Comparison of ENCODE assay signal across 22 cellular contexts in genomic region chr1:246092136-246092535, GRCh38.
"Had no signal": no experiment of that assay in that cellular context is flagged by ENCODE, and none has a peak within 500 bp of the region (broad histone marks: within the 10 kb centered on the region; RNA-seq: fewer than 3 reads in every experiment).

No MANE protein-coding gene starts in this region.

- H3K4me3 ChIP-seq: coronary artery, dorsolateral prefrontal cortex, stomach, tibial artery, upper lobe of right lung had no signal

- ATAC-seq: left colon; right cardiac atrium; stimulated activated naive B cell treated with anti-CD40 and anti-IgM and Interleukin-4, amounts not matched to agents 10 μg/mL and 1 μg/mL and 100 μg/mL, for 72 hours; upper lobe of right lung had no signal

- DNase-seq: activated B cell treated with CpG ODN at 0.5 μM for 24 hours; activated effector memory CD4-positive, alpha-beta T cell treated with Interleukin-2 at 50 U/mL for 16 hours; activated naive CD4-positive, alpha-beta T cell treated with anti-CD3 and anti-CD28 coated beads, Interleukin-2, amount 10 ng/mL, durations not matched to agents 7 days and 5 days; activated T-cell treated with anti-CD3 and anti-CD28 coated beads for 4 hours; amniotic stem cell; brain microvascular endothelial cell; dorsolateral prefrontal cortex; head of caudate nucleus; hippocampal formation; kidney; left colon; mammary epithelial cell; posterior cingulate gyrus; right cardiac atrium; stimulated activated CD4-positive, alpha-beta T cell treated with anti-CD3 and anti-CD28 coated beads, Interleukin-15, amount 100 ng/mL, for 24 hours; stimulated activated CD4-positive, alpha-beta T cell treated with anti-CD3 and anti-CD28 coated beads, Interleukin-2, amount 100 ng/mL, for 24 hours; stimulated activated naive B cell treated with anti-CD40 and anti-IgM and Interleukin-4, amounts not matched to agents 10 μg/mL and 1 μg/mL and 100 μg/mL, for 72 hours; stomach; tibial artery; upper lobe of right lung had no signal

- H3K9me3 ChIP-seq: stomach, tibial artery, upper lobe of right lung had no signal

- H3K4me1 Mint-ChIP-seq: activated B cell treated with CpG ODN at 0.5 μM for 24 hours; stimulated activated naive B cell treated with anti-CD40 and anti-IgM and Interleukin-4, amounts not matched to agents 10 μg/mL and 1 μg/mL and 100 μg/mL, for 72 hours had no signal

- H3K4me3 Mint-ChIP-seq: activated B cell treated with CpG ODN at 0.5 μM for 24 hours; activated naive CD4-positive, alpha-beta T cell treated with anti-CD3 and anti-CD28 coated beads, Interleukin-2, amount 10 ng/mL, durations not matched to agents 7 days and 5 days; nephron; stimulated activated naive B cell treated with anti-CD40 and anti-IgM and Interleukin-4, amounts not matched to agents 10 μg/mL and 1 μg/mL and 100 μg/mL, for 72 hours had no signal

- H3K27ac Mint-ChIP-seq: activated B cell treated with CpG ODN at 0.5 μM for 24 hours; activated naive CD4-positive, alpha-beta T cell treated with anti-CD3 and anti-CD28 coated beads, Interleukin-2, amount 10 ng/mL, durations not matched to agents 7 days and 5 days; nephron; stimulated activated naive B cell treated with anti-CD40 and anti-IgM and Interleukin-4, amounts not matched to agents 10 μg/mL and 1 μg/mL and 100 μg/mL, for 72 hours had no signal

- H3K27me3 Mint-ChIP-seq: activated B cell treated with CpG ODN at 0.5 μM for 24 hours; activated naive CD4-positive, alpha-beta T cell treated with anti-CD3 and anti-CD28 coated beads, Interleukin-2, amount 10 ng/mL, durations not matched to agents 7 days and 5 days; stimulated activated naive B cell treated with anti-CD40 and anti-IgM and Interleukin-4, amounts not matched to agents 10 μg/mL and 1 μg/mL and 100 μg/mL, for 72 hours had no signal

- H3K36me3 ChIP-seq: brain microvascular endothelial cell, stomach, tibial artery, upper lobe of right lung had no signal

- H3K27me3 ChIP-seq: brain microvascular endothelial cell, dorsolateral prefrontal cortex, stomach, tibial artery, upper lobe of right lung had no signal

- H3K4me1 ChIP-seq: stomach, tibial artery, upper lobe of right lung had no signal

- H3K27ac ChIP-seq: brain microvascular endothelial cell, coronary artery, dorsolateral prefrontal cortex, stomach, tibial artery, upper lobe of right lung had no signal
